In the genomic region with DNA sequence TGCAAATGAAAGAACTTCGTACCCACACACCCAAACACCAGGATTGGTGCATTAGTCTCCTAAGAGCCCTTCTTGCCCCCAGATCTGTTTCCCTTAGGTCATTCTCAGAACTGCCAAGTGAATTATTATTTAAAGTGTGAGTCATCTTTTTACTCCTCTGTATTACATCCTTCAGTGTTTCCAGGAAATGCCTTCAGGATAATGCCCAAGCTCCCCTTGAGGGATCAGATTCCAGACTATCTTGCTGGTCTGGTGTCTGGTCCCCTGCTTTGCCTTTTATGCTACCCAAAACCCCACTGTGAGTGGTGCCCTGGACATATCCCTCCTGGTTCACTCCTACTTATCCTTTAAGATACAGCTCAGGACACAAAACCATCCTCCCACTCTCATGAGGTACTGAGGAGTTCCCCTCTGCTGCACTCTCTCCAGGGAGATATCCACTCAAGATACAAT, we compare ENCODE assay signal across 8 cellular contexts. TPM values are rescaled to one million over a fixed set of nuclear protein-coding genes. Genes with fewer than 3 reads are reported as not detected.
DNase-seq lines count a peak whose midpoint lies in the region; ATAC-seq and TF ChIP-seq lines count a peak whose summit lies in the region.

No MANE protein-coding gene starts in this region.

- intact Hi-C loops in right cardiac atrium (cut with DNase I) = loop anchor here in 1 of 4 donors (10.0 kb wide), 1 partner anchor 112 kb away; no protein-coding TSS in a partner anchor

- DNase-seq in ACHN (peak; percentile 82), H4 (ENCODE audit: low spot score) (peak; percentile 37), RWPE2 (ENCODE audit: low spot score) (no peak), right cardiac atrium (no peak), amygdala (lab: John Stamatoyannopoulos, UW) (no peak), inferior parietal cortex (ENCODE audit: extremely low spot score) (no peak), NCI-H345 (lab: John Stamatoyannopoulos, UW) (no peak)

- in situ Hi-C loops in ACHN (cut with HindIII; ENCODE audit: low pct_ligation_motif_present, low pct_unique_long_range_greater_than_20kb, low sequenced_read_pairs) = no loop called here

- H3K27me3 ChIP-seq in RWPE2 (ENCODE audit: insufficient read depth, poor library complexity, severe bottlenecking) (no peaks in the 10 kb centered on the region), right cardiac atrium (ENCODE audit: control insufficient read depth, insufficient read depth) (no peaks in the 10 kb centered on the region)

- no peak for TF ChIP-seq CTCF in RWPE2 (IDR thresholded peaks at IDR 0.05; ENCODE audit: poor library complexity, severe bottlenecking)

- H3K4me1 ChIP-seq in RWPE2 (ENCODE audit: insufficient read depth, poor library complexity, severe bottlenecking) = peaks cover 25% of the 10 kb centered on the region
- H3K4me1 ChIP-seq in right cardiac atrium (ENCODE audit: control insufficient read depth, insufficient read depth, low read length) = peaks cover 1% of the 10 kb centered on the region

- H3K27ac ChIP-seq in RWPE2 (ENCODE audit: poor library complexity, severe bottlenecking) (peak overlapping the region; percentile 89), right cardiac atrium (ENCODE audit: low read length) (no peak overlapping the region)

- H3K36me3 ChIP-seq in RWPE2 (ENCODE audit: low read depth) = no peaks in the 10 kb centered on the region

- no peak overlapping the region for H3K4me3 ChIP-seq in RWPE2 (ENCODE audit: severe bottlenecking)
- no peak overlapping the region for H3K4me3 ChIP-seq in right cardiac atrium (ENCODE audit: low read length)

- peak; percentile 71 for ATAC-seq in RWPE2 (ENCODE audit: low read depth)
- ATAC-seq in right cardiac atrium = peak; percentile 43 to 58
- no peak for ATAC-seq in GM21528 (IDR thresholded peaks at IDR 0.05; ENCODE audit: low FRiP score, unreplicated experiment)

- no peaks in the 10 kb centered on the region for H3K9me3 ChIP-seq in RWPE2 (ENCODE audit: severe bottlenecking)
- no peaks in the 10 kb centered on the region for H3K9me3 ChIP-seq in right cardiac atrium (ENCODE audit: control insufficient read depth, low read length)

- WGBS in right cardiac atrium = 46% methylated on average over 1 of the region's 1 CpG

RNA-seq across cellular contexts. Expression of gene SSX2IP, which starts 57.3 kb away (rescaled TPM):
- total RNA-seq in H4 (2014; rRNA removed; shearing (Covaris generic)) = 7.1 and 8.8 TPM in 2 replicates
- total RNA-seq in right cardiac atrium = 10 to 100 TPM; 18.4 to 28.6 (median 22.8) TPM
- polyA plus RNA-seq in right cardiac atrium = 7.7 TPM

RNA-seq across cellular contexts. Expression of gene CTBS, which starts 58.8 kb away (rescaled TPM):
- 11.3 and 15.2 TPM in 2 replicates for total RNA-seq in H4 (2014; rRNA removed; shearing (Covaris generic))
- total RNA-seq in right cardiac atrium = 10 to 100 TPM in 3 of 4 donors, 1 to 10 TPM in 1; 8.4 to 13.3 (median 10.9) TPM
- 5.0 TPM for polyA plus RNA-seq in right cardiac atrium

Comparison
In these comparisons a context has a peak if more than half of its experiments do, and no peak if none do; other contexts are left out.
1. DNase-seq: peak in ACHN (single experiment) and H4 (single experiment); none in RWPE2 (single experiment), right cardiac atrium (0 of 3), amygdala (0 of 56), inferior parietal cortex (single experiment) and NCI-H345 (single experiment).